Comparison of ENCODE assay signal across 2 cellular contexts in genomic region chr2:177344316-177344715, GRCh38.
TF ChIP-seq lines count a peak whose summit lies in the region.

No MANE protein-coding gene starts in this region.

TF ChIP-seq in GM23338, 12 proteins besides CTCF, POLR2A, EP300 and RAD21:
- TF ChIP-seq ZNF114 (CRISPR knock-in tag; IDR thresholded peaks at IDR 0.05) (no peak), EZH2 (IDR thresholded peaks at IDR 0.05; ENCODE audit: low read depth, unreplicated experiment) (no peak), NANOG (IDR thresholded peaks at IDR 0.05; ENCODE audit: borderline replicate concordance) (no peak), ZNF331 (CRISPR knock-in tag; IDR thresholded peaks at IDR 0.05; ENCODE audit: low read depth) (no peak), EZH2phosphoT487 (IDR thresholded peaks at IDR 0.05; ENCODE audit: unreplicated experiment) (no peak), JUNB (IDR thresholded peaks at IDR 0.05; ENCODE audit: unreplicated experiment) (no peak), ZNF462 (CRISPR knock-in tag; IDR thresholded peaks at IDR 0.05) (no peak), REST (IDR thresholded peaks at IDR 0.05; ENCODE audit: unreplicated experiment) (no peak), POLR2AphosphoS5 (IDR thresholded peaks at IDR 0.05; ENCODE audit: low read depth) (no peak), CREB1 (CRISPR knock-in tag; IDR thresholded peaks at IDR 0.05; ENCODE audit: low read depth) (no peak), STAT1 (IDR thresholded peaks at IDR 0.05; ENCODE audit: unreplicated experiment) (no peak)
- TF ChIP-seq, protein P1, sequence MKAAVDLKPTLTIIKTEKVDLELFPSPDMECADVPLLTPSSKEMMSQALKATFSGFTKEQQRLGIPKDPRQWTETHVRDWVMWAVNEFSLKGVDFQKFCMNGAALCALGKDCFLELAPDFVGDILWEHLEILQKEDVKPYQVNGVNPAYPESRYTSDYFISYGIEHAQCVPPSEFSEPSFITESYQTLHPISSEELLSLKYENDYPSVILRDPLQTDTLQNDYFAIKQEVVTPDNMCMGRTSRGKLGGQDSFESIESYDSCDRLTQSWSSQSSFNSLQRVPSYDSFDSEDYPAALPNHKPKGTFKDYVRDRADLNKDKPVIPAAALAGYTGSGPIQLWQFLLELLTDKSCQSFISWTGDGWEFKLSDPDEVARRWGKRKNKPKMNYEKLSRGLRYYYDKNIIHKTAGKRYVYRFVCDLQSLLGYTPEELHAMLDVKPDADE (IDR thresholded peaks at IDR 0.05) = no peak

TF ChIP-seq in GM12878, 131 proteins besides CTCF, POLR2A, EP300 and RAD21:
- TF ChIP-seq SMAD1 (IDR thresholded peaks at IDR 0.05; ENCODE audit: low read depth, partially characterized antibody) (no peak), PAX8 (IDR thresholded peaks at IDR 0.05) (no peak), HCFC1 (IDR thresholded peaks at IDR 0.05; ENCODE audit: low read length) (no peak), MYC (IDR thresholded peaks at IDR 0.05; ENCODE audit: insufficient read depth, insufficient read length, insufficient replicate concordance, low read length, severe bottlenecking) (no peak), CBX3 (IDR thresholded peaks at IDR 0.05; ENCODE audit: borderline replicate concordance, low read depth) (no peak), MXI1 (IDR thresholded peaks at IDR 0.05; ENCODE audit: low read depth, low read length) (no peak), ESRRA (IDR thresholded peaks at IDR 0.05; ENCODE audit: low read length) (no peak), SMAD5 (IDR thresholded peaks at IDR 0.05; ENCODE audit: low read depth) (no peak), ATF7 (IDR thresholded peaks at IDR 0.05; ENCODE audit: low read depth) (no peak), NFIC (IDR thresholded peaks at IDR 0.05; ENCODE audit: low read depth, low read length) (no peak)
- TF ChIP-seq, protein P2, sequence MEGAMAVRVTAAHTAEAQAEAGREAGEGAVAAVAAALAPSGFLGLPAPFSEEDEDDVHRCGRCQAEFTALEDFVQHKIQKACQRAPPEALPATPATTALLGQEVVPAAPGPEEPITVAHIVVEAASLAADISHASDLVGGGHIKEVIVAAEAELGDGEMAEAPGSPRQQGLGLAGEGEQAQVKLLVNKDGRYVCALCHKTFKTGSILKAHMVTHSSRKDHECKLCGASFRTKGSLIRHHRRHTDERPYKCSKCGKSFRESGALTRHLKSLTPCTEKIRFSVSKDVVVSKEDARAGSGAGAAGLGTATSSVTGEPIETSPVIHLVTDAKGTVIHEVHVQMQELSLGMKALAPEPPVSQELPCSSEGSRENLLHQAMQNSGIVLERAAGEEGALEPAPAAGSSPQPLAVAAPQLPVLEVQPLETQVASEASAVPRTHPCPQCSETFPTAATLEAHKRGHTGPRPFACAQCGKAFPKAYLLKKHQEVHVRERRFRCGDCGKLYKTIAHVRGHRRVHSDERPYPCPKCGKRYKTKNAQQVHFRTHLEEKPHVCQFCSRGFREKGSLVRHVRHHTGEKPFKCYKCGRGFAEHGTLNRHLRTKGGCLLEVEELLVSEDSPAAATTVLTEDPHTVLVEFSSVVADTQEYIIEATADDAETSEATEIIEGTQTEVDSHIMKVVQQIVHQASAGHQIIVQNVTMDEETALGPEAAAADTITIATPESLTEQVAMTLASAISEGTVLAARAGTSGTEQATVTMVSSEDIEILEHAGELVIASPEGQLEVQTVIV (IDR thresholded peaks at IDR 0.05; ENCODE audit: borderline replicate concordance, partially characterized antibody) = no peak
